In genomic region chr14:59583755-59584154, GRCh38 we compare ENCODE assay signal across 3 cellular contexts.
TF ChIP-seq lines count a peak whose summit lies in the region.

No MANE protein-coding gene starts in this region.

TF ChIP-seq in SK-N-SH treated with all-trans-retinoic acid at 6 μM for 48 hours, 23 proteins besides CTCF, POLR2A, EP300 and RAD21 (continues in another document):
- TF ChIP-seq, protein P1, sequence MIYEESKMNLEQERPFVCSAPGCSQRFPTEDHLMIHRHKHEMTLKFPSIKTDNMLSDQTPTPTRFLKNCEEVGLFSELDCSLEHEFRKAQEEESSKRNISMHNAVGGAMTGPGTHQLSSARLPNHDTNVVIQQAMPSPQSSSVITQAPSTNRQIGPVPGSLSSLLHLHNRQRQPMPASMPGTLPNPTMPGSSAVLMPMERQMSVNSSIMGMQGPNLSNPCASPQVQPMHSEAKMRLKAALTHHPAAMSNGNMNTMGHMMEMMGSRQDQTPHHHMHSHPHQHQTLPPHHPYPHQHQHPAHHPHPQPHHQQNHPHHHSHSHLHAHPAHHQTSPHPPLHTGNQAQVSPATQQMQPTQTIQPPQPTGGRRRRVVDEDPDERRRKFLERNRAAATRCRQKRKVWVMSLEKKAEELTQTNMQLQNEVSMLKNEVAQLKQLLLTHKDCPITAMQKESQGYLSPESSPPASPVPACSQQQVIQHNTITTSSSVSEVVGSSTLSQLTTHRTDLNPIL (CRISPR knock-in tag; IDR thresholded peaks at IDR 0.05; ENCODE audit: low read depth) = no peak
- TF ChIP-seq GLIS3 (CRISPR knock-in tag; IDR thresholded peaks at IDR 0.05) (no peak), ZFP3 (CRISPR knock-in tag; IDR thresholded peaks at IDR 0.05) (no peak), ARNTL (CRISPR knock-in tag; IDR thresholded peaks at IDR 0.05; ENCODE audit: borderline replicate concordance, low read depth) (no peak), POU6F1 (CRISPR knock-in tag; IDR thresholded peaks at IDR 0.05; ENCODE audit: borderline replicate concordance, low read depth) (no peak), ISL1 (CRISPR knock-in tag; IDR thresholded peaks at IDR 0.05) (no peak), CSDC2 (CRISPR knock-in tag; IDR thresholded peaks at IDR 0.05) (no peak), PPARA (CRISPR knock-in tag; IDR thresholded peaks at IDR 0.05; ENCODE audit: borderline replicate concordance) (no peak), ZNF70 (CRISPR knock-in tag; IDR thresholded peaks at IDR 0.05) (no peak), SNAI2 (CRISPR knock-in tag; IDR thresholded peaks at IDR 0.05) (no peak), ZFP30 (CRISPR knock-in tag; IDR thresholded peaks at IDR 0.05) (no peak), OSR1 (CRISPR knock-in tag; IDR thresholded peaks at IDR 0.05) (no peak), BACH2 (CRISPR knock-in tag; IDR thresholded peaks at IDR 0.05; ENCODE audit: borderline replicate concordance) (no peak), ZNF565 (CRISPR knock-in tag; conservative IDR thresholded peaks at IDR 0.05; ENCODE audit: low read depth) (no peak), TOX (CRISPR knock-in tag; IDR thresholded peaks at IDR 0.05; ENCODE audit: borderline replicate concordance) (no peak), ESRRG (CRISPR knock-in tag; IDR thresholded peaks at IDR 0.05) (no peak)
- TF ChIP-seq, protein P2, sequence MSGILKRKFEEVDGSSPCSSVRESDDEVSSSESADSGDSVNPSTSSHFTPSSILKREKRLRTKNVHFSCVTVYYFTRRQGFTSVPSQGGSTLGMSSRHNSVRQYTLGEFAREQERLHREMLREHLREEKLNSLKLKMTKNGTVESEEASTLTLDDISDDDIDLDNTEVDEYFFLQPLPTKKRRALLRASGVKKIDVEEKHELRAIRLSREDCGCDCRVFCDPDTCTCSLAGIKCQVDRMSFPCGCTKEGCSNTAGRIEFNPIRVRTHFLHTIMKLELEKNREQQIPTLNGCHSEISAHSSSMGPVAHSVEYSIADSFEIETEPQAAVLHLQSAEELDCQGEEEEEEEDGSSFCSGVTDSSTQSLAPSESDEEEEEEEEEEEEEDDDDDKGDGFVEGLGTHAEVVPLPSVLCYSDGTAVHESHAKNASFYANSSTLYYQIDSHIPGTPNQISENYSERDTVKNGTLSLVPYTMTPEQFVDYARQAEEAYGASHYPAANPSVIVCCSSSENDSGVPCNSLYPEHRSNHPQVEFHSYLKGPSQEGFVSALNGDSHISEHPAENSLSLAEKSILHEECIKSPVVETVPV (CRISPR knock-in tag; IDR thresholded peaks at IDR 0.05) = no peak

TF ChIP-seq in SK-N-SH, 30 proteins besides CTCF, POLR2A, EP300 and RAD21 (continued from another document):
- TF ChIP-seq YY1 (IDR thresholded peaks at IDR 0.05; ENCODE audit: low read depth) (no peak), FOSL2 (IDR thresholded peaks at IDR 0.05; ENCODE audit: borderline replicate concordance, low read depth) (no peak), SMC3 (IDR thresholded peaks at IDR 0.05; ENCODE audit: low read depth, low read length) (no peak), TAF1 (IDR thresholded peaks at IDR 0.05; ENCODE audit: borderline replicate concordance, low read depth, low read length) (no peak), FOXJ3 (CRISPR knock-in tag; IDR thresholded peaks at IDR 0.05) (no peak), MEF2A (IDR thresholded peaks at IDR 0.05; ENCODE audit: borderline replicate concordance, low read depth) (no peak), EZH2phosphoT487 (IDR thresholded peaks at IDR 0.05; ENCODE audit: borderline replicate concordance, low read depth) (no peak), MAX (IDR thresholded peaks at IDR 0.05; ENCODE audit: low read depth) (no peak), POLR2AphosphoS5 (IDR thresholded peaks at IDR 0.05; ENCODE audit: low read depth, low read length) (no peak), USF2 (IDR thresholded peaks at IDR 0.05; ENCODE audit: borderline replicate concordance, low read depth, low read length) (no peak), ELF1 (IDR thresholded peaks at IDR 0.05) (no peak)
- TF ChIP-seq, protein P3, sequence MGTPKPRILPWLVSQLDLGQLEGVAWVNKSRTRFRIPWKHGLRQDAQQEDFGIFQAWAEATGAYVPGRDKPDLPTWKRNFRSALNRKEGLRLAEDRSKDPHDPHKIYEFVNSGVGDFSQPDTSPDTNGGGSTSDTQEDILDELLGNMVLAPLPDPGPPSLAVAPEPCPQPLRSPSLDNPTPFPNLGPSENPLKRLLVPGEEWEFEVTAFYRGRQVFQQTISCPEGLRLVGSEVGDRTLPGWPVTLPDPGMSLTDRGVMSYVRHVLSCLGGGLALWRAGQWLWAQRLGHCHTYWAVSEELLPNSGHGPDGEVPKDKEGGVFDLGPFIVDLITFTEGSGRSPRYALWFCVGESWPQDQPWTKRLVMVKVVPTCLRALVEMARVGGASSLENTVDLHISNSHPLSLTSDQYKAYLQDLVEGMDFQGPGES (IDR thresholded peaks at IDR 0.05; ENCODE audit: low read depth, low read length) = no peak
- TF ChIP-seq, protein P4, sequence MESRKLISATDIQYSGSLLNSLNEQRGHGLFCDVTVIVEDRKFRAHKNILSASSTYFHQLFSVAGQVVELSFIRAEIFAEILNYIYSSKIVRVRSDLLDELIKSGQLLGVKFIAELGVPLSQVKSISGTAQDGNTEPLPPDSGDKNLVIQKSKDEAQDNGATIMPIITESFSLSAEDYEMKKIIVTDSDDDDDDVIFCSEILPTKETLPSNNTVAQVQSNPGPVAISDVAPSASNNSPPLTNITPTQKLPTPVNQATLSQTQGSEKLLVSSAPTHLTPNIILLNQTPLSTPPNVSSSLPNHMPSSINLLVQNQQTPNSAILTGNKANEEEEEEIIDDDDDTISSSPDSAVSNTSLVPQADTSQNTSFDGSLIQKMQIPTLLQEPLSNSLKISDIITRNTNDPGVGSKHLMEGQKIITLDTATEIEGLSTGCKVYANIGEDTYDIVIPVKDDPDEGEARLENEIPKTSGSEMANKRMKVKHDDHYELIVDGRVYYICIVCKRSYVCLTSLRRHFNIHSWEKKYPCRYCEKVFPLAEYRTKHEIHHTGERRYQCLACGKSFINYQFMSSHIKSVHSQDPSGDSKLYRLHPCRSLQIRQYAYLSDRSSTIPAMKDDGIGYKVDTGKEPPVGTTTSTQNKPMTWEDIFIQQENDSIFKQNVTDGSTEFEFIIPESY (IDR thresholded peaks at IDR 0.05; ENCODE audit: borderline replicate concordance, low read depth) = no peak
- TF ChIP-seq, protein P5, sequence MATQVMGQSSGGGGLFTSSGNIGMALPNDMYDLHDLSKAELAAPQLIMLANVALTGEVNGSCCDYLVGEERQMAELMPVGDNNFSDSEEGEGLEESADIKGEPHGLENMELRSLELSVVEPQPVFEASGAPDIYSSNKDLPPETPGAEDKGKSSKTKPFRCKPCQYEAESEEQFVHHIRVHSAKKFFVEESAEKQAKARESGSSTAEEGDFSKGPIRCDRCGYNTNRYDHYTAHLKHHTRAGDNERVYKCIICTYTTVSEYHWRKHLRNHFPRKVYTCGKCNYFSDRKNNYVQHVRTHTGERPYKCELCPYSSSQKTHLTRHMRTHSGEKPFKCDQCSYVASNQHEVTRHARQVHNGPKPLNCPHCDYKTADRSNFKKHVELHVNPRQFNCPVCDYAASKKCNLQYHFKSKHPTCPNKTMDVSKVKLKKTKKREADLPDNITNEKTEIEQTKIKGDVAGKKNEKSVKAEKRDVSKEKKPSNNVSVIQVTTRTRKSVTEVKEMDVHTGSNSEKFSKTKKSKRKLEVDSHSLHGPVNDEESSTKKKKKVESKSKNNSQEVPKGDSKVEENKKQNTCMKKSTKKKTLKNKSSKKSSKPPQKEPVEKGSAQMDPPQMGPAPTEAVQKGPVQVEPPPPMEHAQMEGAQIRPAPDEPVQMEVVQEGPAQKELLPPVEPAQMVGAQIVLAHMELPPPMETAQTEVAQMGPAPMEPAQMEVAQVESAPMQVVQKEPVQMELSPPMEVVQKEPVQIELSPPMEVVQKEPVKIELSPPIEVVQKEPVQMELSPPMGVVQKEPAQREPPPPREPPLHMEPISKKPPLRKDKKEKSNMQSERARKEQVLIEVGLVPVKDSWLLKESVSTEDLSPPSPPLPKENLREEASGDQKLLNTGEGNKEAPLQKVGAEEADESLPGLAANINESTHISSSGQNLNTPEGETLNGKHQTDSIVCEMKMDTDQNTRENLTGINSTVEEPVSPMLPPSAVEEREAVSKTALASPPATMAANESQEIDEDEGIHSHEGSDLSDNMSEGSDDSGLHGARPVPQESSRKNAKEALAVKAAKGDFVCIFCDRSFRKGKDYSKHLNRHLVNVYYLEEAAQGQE (IDR thresholded peaks at IDR 0.05; ENCODE audit: low read depth, low read length) = no peak

TF ChIP-seq in H1, 55 proteins besides CTCF, POLR2A, EP300 and RAD21 (continued from another document):
- TF ChIP-seq CTBP2 (IDR thresholded peaks at IDR 0.05; ENCODE audit: borderline replicate concordance, insufficient read depth, insufficient read length, low read length) (no peak), MAX (IDR thresholded peaks at IDR 0.05) (no peak), POLR2AphosphoS5 (IDR thresholded peaks at IDR 0.05; ENCODE audit: low read depth, low read length) (no peak), KDM1A (IDR thresholded peaks at IDR 0.05; ENCODE audit: borderline replicate concordance, low read length) (no peak), BCL11A (IDR thresholded peaks at IDR 0.05; ENCODE audit: low read depth in 2 of 2, low read length in 2 of 2) (no peak)
- TF ChIP-seq, protein P6, sequence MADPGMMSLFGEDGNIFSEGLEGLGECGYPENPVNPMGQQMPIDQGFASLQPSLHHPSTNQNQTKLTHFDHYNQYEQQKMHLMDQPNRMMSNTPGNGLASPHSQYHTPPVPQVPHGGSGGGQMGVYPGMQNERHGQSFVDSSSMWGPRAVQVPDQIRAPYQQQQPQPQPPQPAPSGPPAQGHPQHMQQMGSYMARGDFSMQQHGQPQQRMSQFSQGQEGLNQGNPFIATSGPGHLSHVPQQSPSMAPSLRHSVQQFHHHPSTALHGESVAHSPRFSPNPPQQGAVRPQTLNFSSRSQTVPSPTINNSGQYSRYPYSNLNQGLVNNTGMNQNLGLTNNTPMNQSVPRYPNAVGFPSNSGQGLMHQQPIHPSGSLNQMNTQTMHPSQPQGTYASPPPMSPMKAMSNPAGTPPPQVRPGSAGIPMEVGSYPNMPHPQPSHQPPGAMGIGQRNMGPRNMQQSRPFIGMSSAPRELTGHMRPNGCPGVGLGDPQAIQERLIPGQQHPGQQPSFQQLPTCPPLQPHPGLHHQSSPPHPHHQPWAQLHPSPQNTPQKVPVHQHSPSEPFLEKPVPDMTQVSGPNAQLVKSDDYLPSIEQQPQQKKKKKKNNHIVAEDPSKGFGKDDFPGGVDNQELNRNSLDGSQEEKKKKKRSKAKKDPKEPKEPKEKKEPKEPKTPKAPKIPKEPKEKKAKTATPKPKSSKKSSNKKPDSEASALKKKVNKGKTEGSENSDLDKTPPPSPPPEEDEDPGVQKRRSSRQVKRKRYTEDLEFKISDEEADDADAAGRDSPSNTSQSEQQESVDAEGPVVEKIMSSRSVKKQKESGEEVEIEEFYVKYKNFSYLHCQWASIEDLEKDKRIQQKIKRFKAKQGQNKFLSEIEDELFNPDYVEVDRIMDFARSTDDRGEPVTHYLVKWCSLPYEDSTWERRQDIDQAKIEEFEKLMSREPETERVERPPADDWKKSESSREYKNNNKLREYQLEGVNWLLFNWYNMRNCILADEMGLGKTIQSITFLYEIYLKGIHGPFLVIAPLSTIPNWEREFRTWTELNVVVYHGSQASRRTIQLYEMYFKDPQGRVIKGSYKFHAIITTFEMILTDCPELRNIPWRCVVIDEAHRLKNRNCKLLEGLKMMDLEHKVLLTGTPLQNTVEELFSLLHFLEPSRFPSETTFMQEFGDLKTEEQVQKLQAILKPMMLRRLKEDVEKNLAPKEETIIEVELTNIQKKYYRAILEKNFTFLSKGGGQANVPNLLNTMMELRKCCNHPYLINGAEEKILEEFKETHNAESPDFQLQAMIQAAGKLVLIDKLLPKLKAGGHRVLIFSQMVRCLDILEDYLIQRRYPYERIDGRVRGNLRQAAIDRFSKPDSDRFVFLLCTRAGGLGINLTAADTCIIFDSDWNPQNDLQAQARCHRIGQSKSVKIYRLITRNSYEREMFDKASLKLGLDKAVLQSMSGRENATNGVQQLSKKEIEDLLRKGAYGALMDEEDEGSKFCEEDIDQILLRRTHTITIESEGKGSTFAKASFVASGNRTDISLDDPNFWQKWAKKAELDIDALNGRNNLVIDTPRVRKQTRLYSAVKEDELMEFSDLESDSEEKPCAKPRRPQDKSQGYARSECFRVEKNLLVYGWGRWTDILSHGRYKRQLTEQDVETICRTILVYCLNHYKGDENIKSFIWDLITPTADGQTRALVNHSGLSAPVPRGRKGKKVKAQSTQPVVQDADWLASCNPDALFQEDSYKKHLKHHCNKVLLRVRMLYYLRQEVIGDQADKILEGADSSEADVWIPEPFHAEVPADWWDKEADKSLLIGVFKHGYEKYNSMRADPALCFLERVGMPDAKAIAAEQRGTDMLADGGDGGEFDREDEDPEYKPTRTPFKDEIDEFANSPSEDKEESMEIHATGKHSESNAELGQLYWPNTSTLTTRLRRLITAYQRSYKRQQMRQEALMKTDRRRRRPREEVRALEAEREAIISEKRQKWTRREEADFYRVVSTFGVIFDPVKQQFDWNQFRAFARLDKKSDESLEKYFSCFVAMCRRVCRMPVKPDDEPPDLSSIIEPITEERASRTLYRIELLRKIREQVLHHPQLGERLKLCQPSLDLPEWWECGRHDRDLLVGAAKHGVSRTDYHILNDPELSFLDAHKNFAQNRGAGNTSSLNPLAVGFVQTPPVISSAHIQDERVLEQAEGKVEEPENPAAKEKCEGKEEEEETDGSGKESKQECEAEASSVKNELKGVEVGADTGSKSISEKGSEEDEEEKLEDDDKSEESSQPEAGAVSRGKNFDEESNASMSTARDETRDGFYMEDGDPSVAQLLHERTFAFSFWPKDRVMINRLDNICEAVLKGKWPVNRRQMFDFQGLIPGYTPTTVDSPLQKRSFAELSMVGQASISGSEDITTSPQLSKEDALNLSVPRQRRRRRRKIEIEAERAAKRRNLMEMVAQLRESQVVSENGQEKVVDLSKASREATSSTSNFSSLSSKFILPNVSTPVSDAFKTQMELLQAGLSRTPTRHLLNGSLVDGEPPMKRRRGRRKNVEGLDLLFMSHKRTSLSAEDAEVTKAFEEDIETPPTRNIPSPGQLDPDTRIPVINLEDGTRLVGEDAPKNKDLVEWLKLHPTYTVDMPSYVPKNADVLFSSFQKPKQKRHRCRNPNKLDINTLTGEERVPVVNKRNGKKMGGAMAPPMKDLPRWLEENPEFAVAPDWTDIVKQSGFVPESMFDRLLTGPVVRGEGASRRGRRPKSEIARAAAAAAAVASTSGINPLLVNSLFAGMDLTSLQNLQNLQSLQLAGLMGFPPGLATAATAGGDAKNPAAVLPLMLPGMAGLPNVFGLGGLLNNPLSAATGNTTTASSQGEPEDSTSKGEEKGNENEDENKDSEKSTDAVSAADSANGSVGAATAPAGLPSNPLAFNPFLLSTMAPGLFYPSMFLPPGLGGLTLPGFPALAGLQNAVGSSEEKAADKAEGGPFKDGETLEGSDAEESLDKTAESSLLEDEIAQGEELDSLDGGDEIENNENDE (IDR thresholded peaks at IDR 0.05; ENCODE audit: insufficient replicate concordance, low read length) = no peak
